ENCODE assay signal across 23 cellular contexts in genomic region chr4:6601661-6602250, GRCh38.
"Had no signal": no experiment of that assay in that cellular context is flagged by ENCODE, and none has a peak within 500 bp of the region (broad histone marks: within the 10 kb centered on the region; RNA-seq: fewer than 3 reads in every experiment).

No MANE protein-coding gene starts in this region.

- H3K4me3 Mint-ChIP-seq: activated CD8-positive, alpha-beta memory T cell treated with anti-CD3 and anti-CD28 coated beads, Interleukin-2, amount 10 ng/mL, durations not matched to agents 7 days and 5 days; activated T-cell treated with anti-CD3 and anti-CD28 coated beads, Interleukin-2, amount 50 U/mL, for 4 hours; T-helper 2 cell treated with Interferon-gamma antibody and Interleukin-4, amounts not matched to agents 5 μg/mL and 100 μg/mL, for 36 hours had no signal

- H3K4me1 ChIP-seq: colonic mucosa, SJSA1 had no signal

- FAIRE-seq: RCC 7860 had no signal

- H3K27me3 ChIP-seq: brain microvascular endothelial cell, colonic mucosa, SJSA1 had no signal

- H3K27ac ChIP-seq: brain microvascular endothelial cell, colonic mucosa, SJSA1 had no signal

- H3K27me3 Mint-ChIP-seq: activated CD8-positive, alpha-beta memory T cell treated with anti-CD3 and anti-CD28 coated beads, Interleukin-2, amount 10 ng/mL, durations not matched to agents 7 days and 5 days had no signal

- H3K9me3 ChIP-seq: colonic mucosa, SJSA1 had no signal

- H3K36me3 ChIP-seq: colonic mucosa had no signal

- ATAC-seq: activated CD8-positive, alpha-beta memory T cell treated with anti-CD3 and anti-CD28 coated beads, Interleukin-2, amount 10 ng/mL, durations not matched to agents 7 days and 5 days; activated naive CD4-positive, alpha-beta T cell treated with anti-CD3 and anti-CD28 coated beads, Interleukin-2, amount 50 U/mL, for 72 hours; activated T-cell treated with anti-CD3 and anti-CD28 coated beads, Interleukin-2, amount 50 U/mL, for 4 hours; PC-3; SK-N-SH treated with all-trans-retinoic acid at 6 μM for 48 hours had no signal

- H3K27ac Mint-ChIP-seq: activated CD8-positive, alpha-beta memory T cell treated with anti-CD3 and anti-CD28 coated beads, Interleukin-2, amount 10 ng/mL, durations not matched to agents 7 days and 5 days; T-helper 2 cell treated with Interferon-gamma antibody and Interleukin-4, amounts not matched to agents 5 μg/mL and 100 μg/mL, for 36 hours had no signal

- DNase-seq: activated CD4-positive, alpha-beta T cell treated with anti-CD3 and anti-CD28 coated beads for 48 hours; activated CD4-positive, alpha-beta T cell treated with anti-CD3 and anti-CD28 coated beads, Interleukin-2, amount 50 U/mL, for 4 hours; activated CD4-positive, CD25-positive, alpha-beta regulatory T cell treated with anti-CD3 and anti-CD28 coated beads, Interleukin-2, amount 50 U/mL, for 72 hours; activated CD8-positive, alpha-beta memory T cell treated with anti-CD3 and anti-CD28 coated beads, Interleukin-2, amount 10 ng/mL, durations not matched to agents 7 days and 5 days; activated effector memory CD4-positive, alpha-beta T cell treated with anti-CD3 and anti-CD28 coated beads, Interleukin-2, amount 50 U/mL, for 16 hours; activated naive CD4-positive, alpha-beta T cell treated with Interleukin-2 at 50 U/mL for 16 hours; activated T-cell treated with anti-CD3 and anti-CD28 coated beads, Interleukin-2, amount 50 U/mL, for 4 hours; brain microvascular endothelial cell; colonic mucosa; NCI-H1105; NCI-H1436; NCI-H1694 treated with DMSO at 0.1 percent for 48 hours; NCI-H2029 treated with DMSO at 0.1 percent for 48 hours; NCI-H510A treated with DMSO at 0.1 percent for 48 hours; NCI-H69; PC-3; SHP77; SW 1271 had no signal

- H3K4me3 ChIP-seq: colonic mucosa, SJSA1 had no signal

- H3K4me1 Mint-ChIP-seq: activated CD8-positive, alpha-beta memory T cell treated with anti-CD3 and anti-CD28 coated beads, Interleukin-2, amount 10 ng/mL, durations not matched to agents 7 days and 5 days had no signal
